ENCODE assay signal across 1 cellular context in the genomic region with DNA sequence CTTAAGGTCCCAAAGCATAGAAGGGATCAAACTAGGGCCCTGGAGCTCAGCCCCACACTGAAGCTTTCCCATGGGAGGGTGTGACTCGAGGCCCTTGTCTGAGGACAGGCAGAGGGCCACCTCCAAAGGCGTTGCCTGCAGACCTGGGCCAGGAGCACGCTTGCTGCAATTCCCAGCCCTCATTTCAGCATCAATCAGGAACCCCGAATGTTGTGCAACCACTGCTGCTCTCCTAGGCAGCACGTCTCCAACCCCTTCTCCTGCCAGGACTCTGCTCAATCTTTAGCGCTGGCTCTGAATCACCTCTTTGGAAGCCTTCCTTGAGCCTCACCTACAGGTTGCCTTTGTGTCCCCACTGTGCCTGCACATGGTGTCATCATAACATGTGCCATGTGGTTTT.
TF ChIP-seq lines count a peak whose summit lies in the region.

No MANE protein-coding gene starts in this region.

TF ChIP-seq in HepG2, 621 proteins besides CTCF, POLR2A, EP300 and RAD21 (continued from another document):
- TF ChIP-seq, protein P1, sequence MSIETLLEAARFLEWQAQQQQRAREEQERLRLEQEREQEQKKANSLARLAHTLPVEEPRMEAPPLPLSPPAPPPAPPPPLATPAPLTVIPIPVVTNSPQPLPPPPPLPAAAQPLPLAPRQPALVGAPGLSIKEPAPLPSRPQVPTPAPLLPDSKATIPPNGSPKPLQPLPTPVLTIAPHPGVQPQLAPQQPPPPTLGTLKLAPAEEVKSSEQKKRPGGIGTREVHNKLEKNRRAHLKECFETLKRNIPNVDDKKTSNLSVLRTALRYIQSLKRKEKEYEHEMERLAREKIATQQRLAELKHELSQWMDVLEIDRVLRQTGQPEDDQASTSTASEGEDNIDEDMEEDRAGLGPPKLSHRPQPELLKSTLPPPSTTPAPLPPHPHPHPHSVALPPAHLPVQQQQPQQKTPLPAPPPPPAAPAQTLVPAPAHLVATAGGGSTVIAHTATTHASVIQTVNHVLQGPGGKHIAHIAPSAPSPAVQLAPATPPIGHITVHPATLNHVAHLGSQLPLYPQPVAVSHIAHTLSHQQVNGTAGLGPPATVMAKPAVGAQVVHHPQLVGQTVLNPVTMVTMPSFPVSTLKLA (IDR thresholded peaks at IDR 0.05): peak; percentile 48; the same call in 1 of the 2 replicates
